ENCODE assay signal across 8 cellular contexts in the genomic region with DNA sequence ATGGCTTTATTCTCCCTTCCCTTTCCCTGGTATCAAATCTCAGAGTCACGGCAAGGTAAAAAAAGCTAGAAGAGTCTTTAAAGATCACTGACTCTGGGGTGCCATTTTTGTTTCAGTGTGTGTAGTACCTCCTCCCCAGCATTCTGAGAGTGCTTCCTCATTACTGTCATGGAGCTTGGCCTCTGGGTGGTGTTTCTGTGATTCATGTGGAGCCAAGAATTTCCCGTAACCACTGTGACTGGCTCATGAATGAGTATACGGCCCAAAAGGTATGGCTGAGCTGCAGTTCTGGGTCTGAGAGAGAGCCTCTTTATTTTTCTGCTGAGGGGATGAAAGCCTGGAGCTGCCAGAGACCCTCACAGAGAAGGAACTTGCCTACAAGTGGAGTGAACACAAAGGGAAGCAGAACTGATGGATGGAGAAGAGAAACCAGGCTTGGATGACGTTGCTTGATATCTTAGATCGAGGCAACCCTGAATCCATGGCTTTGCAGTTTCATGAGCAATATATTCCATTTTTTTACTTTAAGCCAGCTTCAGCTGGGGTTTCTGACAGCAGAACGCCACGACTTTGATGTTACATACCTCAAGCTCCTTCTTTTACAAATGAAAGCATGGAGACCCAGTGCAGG.
DNase-seq lines count a peak whose midpoint lies in the region; ATAC-seq, FAIRE-seq and TF ChIP-seq lines count a peak whose summit lies in the region.

No MANE protein-coding gene starts in this region.

- H3K9ac ChIP-seq in GM12878 (ENCODE audit: control insufficient read depth, insufficient read depth, low read length), result no peak overlapping the region

- H3K9me3 ChIP-seq in KOPT-K1 (ENCODE audit: insufficient read depth, low read length, poor library complexity, severe bottlenecking) (no peaks in the 10 kb centered on the region), GM12878 (replicated peaks; ENCODE audit: control insufficient read depth, insufficient read depth, low read length) (no peaks in the 10 kb centered on the region), osteoblast (ENCODE audit: low read depth, low read length) (no peaks in the 10 kb centered on the region), suprapubic skin (no peaks in the 10 kb centered on the region)

- DNase-seq in GM12878 (ENCODE audit: low read depth, low spot score) (no peak), osteoblast (ENCODE audit: insufficient read length, low spot score, missing footprints) (no peak), NCI-H1092 treated with DMSO at 0.1 percent for 48 hours (lab: John Stamatoyannopoulos, UW) (no peak), NCI-H146 treated with DMSO at 0.1 percent for 48 hours (lab: John Stamatoyannopoulos, UW; ENCODE audit: unreplicated experiment) (no peak), suprapubic skin (ENCODE audit: low spot score in 2 of 2) (no peak), NCI-H2107 (lab: John Stamatoyannopoulos, UW) (no peak)

- H2AFZ ChIP-seq in GM12878 (ENCODE audit: control insufficient read depth, low read depth, low read length), result peak overlapping the region; percentile 26; the same call in 1 of the 2 replicates
- peak overlapping the region; percentile 73 for H2AFZ ChIP-seq in osteoblast (ENCODE audit: low read length)

- peaks cover 4% of the 10 kb centered on the region for H3K79me2 ChIP-seq in GM12878 (ENCODE audit: control insufficient read depth, insufficient read depth, low read length)
- H3K79me2 ChIP-seq in osteoblast (ENCODE audit: insufficient read depth, low read length), result no peaks in the 10 kb centered on the region

- peak overlapping the region; percentile 89 for H3K27ac ChIP-seq in KOPT-K1 (ENCODE audit: low read depth, low read length, poor library complexity, severe bottlenecking)
- no peak overlapping the region for H3K27ac ChIP-seq in GM12878 (ENCODE audit: control insufficient read depth, insufficient read depth)
- H3K27ac ChIP-seq in osteoblast (ENCODE audit: low read depth, low read length), result peak overlapping the region; percentile 47
- H3K27ac ChIP-seq in suprapubic skin, result no peak overlapping the region

- H4K20me1 ChIP-seq in GM12878 (ENCODE audit: control insufficient read depth, insufficient read depth), result no peaks in the 10 kb centered on the region
- no peaks in the 10 kb centered on the region for H4K20me1 ChIP-seq in osteoblast (ENCODE audit: insufficient read depth, low read length)

- H3K36me3 ChIP-seq in KOPT-K1 (ENCODE audit: insufficient read depth, low read length), result no peaks in the 10 kb centered on the region
- H3K36me3 ChIP-seq in GM12878 (ENCODE audit: control insufficient read depth in 2 of 2, insufficient read depth in 2 of 2, low read length in 1 of 2), result no peaks in the 10 kb centered on the region
- no peaks in the 10 kb centered on the region for H3K36me3 ChIP-seq in osteoblast (ENCODE audit: insufficient read depth, low read length)
- no peaks in the 10 kb centered on the region for H3K36me3 ChIP-seq in suprapubic skin

- no peak for TF ChIP-seq POLR2A in GM12878 (IDR thresholded peaks at IDR 0.05; ENCODE audit: low read depth, low read length)
- TF ChIP-seq POLR2A in suprapubic skin (IDR thresholded peaks at IDR 0.05), result no peak

- CTCF ChIA-PET in GM12878 (lab: Yijun Ruan, JAX), result interaction anchor here (0.6 to 10.1 kb wide), 34 partner anchors 9 to 1701 kb away, joined by 3 to 235 read pairs (median 5); a partner anchor contains a TSS

- SMC1A ChIA-PET in GM12878 (lab: Charles Lee; ENCODE audit: uncharacterized antibody, unreplicated experiment), result interaction anchor here (0.5 to 6.4 kb wide), 37 partner anchors 9 to 598 kb away, joined by 3 to 205 read pairs (median 5); a partner anchor contains a TSS

- no TSS peak for BruUV-seq in GM12878 (replicated peaks; lab: Mats Ljungman, UMichigan)

- in situ Hi-C loops in GM12878 (cut with MboI), result no loop called here

- H3K27me3 ChIP-seq in GM12878 (replicated peaks in 1 of 2; ENCODE audit: control insufficient read depth in 2 of 2, insufficient read depth in 2 of 2, low read length in 1 of 2) (no peaks in the 10 kb centered on the region), osteoblast (ENCODE audit: insufficient read depth, low read length) (no peaks in the 10 kb centered on the region), suprapubic skin (peaks cover 7% of the 10 kb centered on the region)

- peaks cover 15% of the 10 kb centered on the region; the same call in 1 of the 2 replicates for H3K4me1 ChIP-seq in GM12878 (ENCODE audit: control insufficient read depth, insufficient read depth, low read length)
- H3K4me1 ChIP-seq in osteoblast (ENCODE audit: insufficient read depth, low read length), result peaks cover 20% of the 10 kb centered on the region
- peaks cover 9% of the 10 kb centered on the region for H3K4me1 ChIP-seq in suprapubic skin

- H3K4me3 ChIP-seq in GM12878 (no peak overlapping the region), osteoblast (ENCODE audit: insufficient read depth, low read length) (peak overlapping the region; percentile 24), suprapubic skin (no peak overlapping the region)

- WGBS in GM12878 (ENCODE audit: insufficient coverage, insufficient replicate concordance, low lambda C conversion rate, missing lambda C conversion rate), result 32% methylated on average over 7 of the region's 7 CpGs
- 43% methylated on average over 7 of the region's 7 CpGs for WGBS in suprapubic skin

- FAIRE-seq in GM12878 (lab: Jason Lieb, UNC), result no peak

- ATAC-seq in GM19351 (IDR thresholded peaks at IDR 0.05; ENCODE audit: unreplicated experiment) (peak; percentile 31), GM12878 (peak; percentile 67)

- TF ChIP-seq CTCF in GM12878 (IDR thresholded peaks at IDR 0.05 in 2 of 3, conservative IDR thresholded peaks at IDR 0.05 in 1 of 3; ENCODE audit: control insufficient read depth in 2 of 3, extremely low read depth in 1 of 3, insufficient read depth in 1 of 3, low read depth in 3 of 3, low read length in 3 of 3) (no peak), osteoblast (IDR thresholded peaks at IDR 0.05; ENCODE audit: extremely low read depth, low read depth, low read length) (no peak), suprapubic skin (IDR thresholded peaks at IDR 0.05) (no peak)

- RAD21 ChIA-PET in GM12878 (lab: Charles Lee; ENCODE audit: unreplicated experiment), result interaction anchor here (0.6 to 7.4 kb wide), 27 partner anchors 9 to 1032 kb away, joined by 3 to 162 read pairs (median 4); a partner anchor contains a TSS

- no peak for TF ChIP-seq RAD21 in GM12878 (IDR thresholded peaks at IDR 0.05; ENCODE audit: insufficient read depth, low read depth, low read length)

- intact Hi-C loops in GM12878 (cut with micrococcal nuclease; ENCODE audit: unreplicated experiment), result loop anchor here (2.0 to 10.0 kb wide), 6 partner anchors 38 to 1170 kb away; a partner anchor contains a TSS

- no peak for TF ChIP-seq EP300 in GM12878 (IDR thresholded peaks at IDR 0.05; ENCODE audit: borderline replicate concordance in 1 of 2, control insufficient read depth in 1 of 2, low read depth in 2 of 2, low read length in 2 of 2)
- TF ChIP-seq EP300 in suprapubic skin (IDR thresholded peaks at IDR 0.05), result no peak

- H3K4me2 ChIP-seq in GM12878 (ENCODE audit: control insufficient read depth, insufficient read depth) (peak overlapping the region; percentile 13; the same call in 1 of the 2 replicates), osteoblast (ENCODE audit: insufficient read depth, low read length) (peak overlapping the region; percentile 42)

- POLR2A ChIA-PET in GM12878 (lab: Charles Lee), result interaction anchor here (1.2 to 3.8 kb wide), 9 partner anchors 22 to 336 kb away, joined by 3 to 15 read pairs (median 7); a partner anchor contains a TSS

TF ChIP-seq in GM12878, 131 proteins besides CTCF, POLR2A, EP300 and RAD21 (continues in another document):
- TF ChIP-seq NFIC (IDR thresholded peaks at IDR 0.05; ENCODE audit: low read depth, low read length) (no peak), NFYA (IDR thresholded peaks at IDR 0.05; ENCODE audit: borderline replicate concordance, low read depth, low read length) (no peak), ETV6 (conservative IDR thresholded peaks at IDR 0.05 in 1 of 2, IDR thresholded peaks at IDR 0.05 in 1 of 2; ENCODE audit: borderline replicate concordance in 1 of 2, low read depth in 1 of 2) (no peak), BRCA1 (IDR thresholded peaks at IDR 0.05; ENCODE audit: low read depth, low read length) (no peak), SP1 (IDR thresholded peaks at IDR 0.05; ENCODE audit: low read depth, low read length) (no peak), SMC3 (IDR thresholded peaks at IDR 0.05; ENCODE audit: borderline replicate concordance, low read length) (peak; percentile 13; the same call in 1 of the 2 replicates), MYB (IDR thresholded peaks at IDR 0.05; ENCODE audit: borderline replicate concordance, low read depth, low read length) (no peak), KAT2A (conservative IDR thresholded peaks at IDR 0.05; ENCODE audit: control insufficient read depth, low read depth, low read length) (no peak)
- TF ChIP-seq, protein P1, sequence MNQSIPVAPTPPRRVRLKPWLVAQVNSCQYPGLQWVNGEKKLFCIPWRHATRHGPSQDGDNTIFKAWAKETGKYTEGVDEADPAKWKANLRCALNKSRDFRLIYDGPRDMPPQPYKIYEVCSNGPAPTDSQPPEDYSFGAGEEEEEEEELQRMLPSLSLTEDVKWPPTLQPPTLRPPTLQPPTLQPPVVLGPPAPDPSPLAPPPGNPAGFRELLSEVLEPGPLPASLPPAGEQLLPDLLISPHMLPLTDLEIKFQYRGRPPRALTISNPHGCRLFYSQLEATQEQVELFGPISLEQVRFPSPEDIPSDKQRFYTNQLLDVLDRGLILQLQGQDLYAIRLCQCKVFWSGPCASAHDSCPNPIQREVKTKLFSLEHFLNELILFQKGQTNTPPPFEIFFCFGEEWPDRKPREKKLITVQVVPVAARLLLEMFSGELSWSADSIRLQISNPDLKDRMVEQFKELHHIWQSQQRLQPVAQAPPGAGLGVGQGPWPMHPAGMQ (IDR thresholded peaks at IDR 0.05; ENCODE audit: borderline replicate concordance), result no peak

Comparison
In these comparisons a context has a peak if more than half of its experiments do, and no peak if none do; other contexts are left out.
1. H3K27ac ChIP-seq: peak in KOPT-K1 (single experiment) and osteoblast (single experiment); none in GM12878 (single experiment) and suprapubic skin (single experiment).